In genomic region chr1:117060441-117061317, GRCh38 we compare ENCODE assay signal across 8 cellular contexts. TPM values are rescaled to one million over a fixed set of nuclear protein-coding genes. Genes with fewer than 3 reads are reported as not detected.
DNase-seq lines count a peak whose midpoint lies in the region; ATAC-seq and TF ChIP-seq lines count a peak whose summit lies in the region.

No MANE protein-coding gene starts in this region.

- H3K9me3 ChIP-seq in left lung (no peaks in the 10 kb centered on the region), thoracic aorta (no peaks in the 10 kb centered on the region)

- no peak for TF ChIP-seq CTCF in cardiac fibroblast (IDR thresholded peaks at IDR 0.05; ENCODE audit: low read depth, low read length)
- no peak for TF ChIP-seq CTCF in left lung (IDR thresholded peaks at IDR 0.05)
- no peak for TF ChIP-seq CTCF in thoracic aorta (IDR thresholded peaks at IDR 0.05)

- peak overlapping the region; percentile 41 to 73 for H3K27ac ChIP-seq in left lung
- peak overlapping the region; percentile 76 to 88 for H3K27ac ChIP-seq in thoracic aorta

- H3K4me1 ChIP-seq in left lung (peaks cover 0 to 14% of the 10 kb centered on the region in 2 donors), thoracic aorta (ENCODE audit: control insufficient read depth in 1 of 2, low read depth in 2 of 2) (peaks cover 5 to 10% of the 10 kb centered on the region in 2 donors)

- no peaks in the 10 kb centered on the region for H3K27me3 ChIP-seq in left lung
- no peaks in the 10 kb centered on the region for H3K27me3 ChIP-seq in thoracic aorta (replicated peaks; ENCODE audit: insufficient read depth)

- intact Hi-C loops in left lung (cut with DNase I): no loop called here

- H3K4me3 ChIP-seq in cardiac fibroblast (replicated peaks in 1 of 2; ENCODE audit: low read depth in 2 of 2, low read length in 2 of 2) (peak overlapping the region; percentile 69 to 79), left lung (peak overlapping the region; percentile 63 to 77), thoracic aorta (peak overlapping the region; percentile 100)

- ATAC-seq in HG02642 (IDR thresholded peaks at IDR 0.05; ENCODE audit: poor library complexity, unreplicated experiment) (peak; percentile 16), left lung (peak; percentile 70), thoracic aorta (ENCODE audit: insufficient number of reproducible peaks, low FRiP score, low read depth) (peak; percentile 22), HG02884 (IDR thresholded peaks at IDR 0.05; ENCODE audit: unreplicated experiment) (no peak)

- H3K36me3 ChIP-seq in left lung (peaks cover 0 to 3% of the 10 kb centered on the region in 2 donors), thoracic aorta (no peaks in the 10 kb centered on the region)

- peak; percentile 51 for DNase-seq in AG08395 (ENCODE audit: low spot score)
- peak; percentile 58 for DNase-seq in GM03348 (ENCODE audit: low spot score)
- DNase-seq in NCI-H526 treated with DMSO at 0.1 percent for 48 hours (lab: John Stamatoyannopoulos, UW): peak; percentile 43
- peak; percentile 60 to 64 for DNase-seq in cardiac fibroblast (ENCODE audit: low read depth in 2 of 2)
- DNase-seq in left lung: peak in 1 of 2 donors; percentile 85
- no peak for DNase-seq in thoracic aorta (ENCODE audit: low spot score)

RNA-seq across cellular contexts. Expression of gene TTF2, which starts 0.6 kb away (rescaled TPM):
- total RNA-seq in left lung (10 to 100 TPM; 21.0 to 21.1 TPM), thoracic aorta (10 to 100 TPM; 28.8 to 32.1 TPM)

RNA-seq across cellular contexts. Expression of gene CD101, which starts 59.1 kb away (rescaled TPM):
- total RNA-seq in left lung (1 to 10 TPM; 2.7 to 8.3 TPM), thoracic aorta (1 to 10 TPM in 1 of 2 donors, under 1 TPM in 1; 0.85 to 1.8 TPM)
